In genomic region chr20:5126512-5127203, GRCh38 we compare ENCODE assay signal across 1 cellular context.
TF ChIP-seq lines count a peak whose summit lies in the region.

Gene CDS2 (plus strand): TSS chr20:5127008. CDS start chr20:5127093, 85 bp downstream.

TF ChIP-seq in K562, 482 proteins besides CTCF, POLR2A, EP300 and RAD21 (continued from another document and continues in another):
- TF ChIP-seq AFF4 (CRISPR knock-in tag; IDR thresholded peaks at IDR 0.05) = peak; percentile 62
- no peak for TF ChIP-seq ZNF740 (CRISPR knock-in tag; IDR thresholded peaks at IDR 0.05)
- TF ChIP-seq ZNF740 (tag; IDR thresholded peaks at IDR 0.05) = no peak
- 0 out of 2 replicates have a peak, but pooled peaks have one; percentile 55 for TF ChIP-seq MBD2 (IDR thresholded peaks at IDR 0.05; ENCODE audit: borderline replicate concordance, low read depth)
- peak; percentile 10 for TF ChIP-seq BHLHE40 (IDR thresholded peaks at IDR 0.05; ENCODE audit: low read length)
- TF ChIP-seq UBTF (IDR thresholded peaks at IDR 0.05; ENCODE audit: borderline replicate concordance in 1 of 2, low read depth in 2 of 2, low read length in 2 of 2) = peak in 1 of 2 experiments; percentile 38; a peak in 1 of 4 replicates
- peak in 2 of 3 experiments; percentile 44 to 54 for TF ChIP-seq YY1 (IDR thresholded peaks at IDR 0.05; ENCODE audit: borderline replicate concordance in 1 of 3, control insufficient read depth in 1 of 3, extremely low read depth in 1 of 3, insufficient read depth in 3 of 3, insufficient read length in 1 of 3, insufficient replicate concordance in 2 of 3, low read depth in 1 of 3, low read length in 2 of 3)
- no peak for TF ChIP-seq ZBED1 (IDR thresholded peaks at IDR 0.05)
- TF ChIP-seq SAP30 (IDR thresholded peaks at IDR 0.05; ENCODE audit: borderline replicate concordance, insufficient read depth, low read depth, low read length, poor library complexity, severe bottlenecking) = peak; percentile 83
- TF ChIP-seq KAT7 (CRISPR knock-in tag; IDR thresholded peaks at IDR 0.05; ENCODE audit: borderline replicate concordance) = 0 out of 2 replicates have a peak, but pooled peaks have one; percentile 26
- TF ChIP-seq TARDBP (IDR thresholded peaks at IDR 0.05) = no peak
- 0 out of 4 replicates have a peak, but pooled peaks of 1 of the 2 experiments have one; percentile 24 for TF ChIP-seq TEAD1 (CRISPR knock-in tag; IDR thresholded peaks at IDR 0.05)
- no peak for TF ChIP-seq ZNF197 (CRISPR knock-in tag; IDR thresholded peaks at IDR 0.05; ENCODE audit: low read depth)
- TF ChIP-seq GATA2 (CRISPR knock-in tag; IDR thresholded peaks at IDR 0.05) = 0 out of 2 replicates have a peak, but pooled peaks have one; percentile 51
- TF ChIP-seq NCOA2 (IDR thresholded peaks at IDR 0.05; ENCODE audit: partially characterized antibody in 2 of 2) = no peak
- TF ChIP-seq SRF (CRISPR knock-in tag; IDR thresholded peaks at IDR 0.05) = peak in 1 of 2 experiments; percentile 65; a peak in 1 of 4 replicates
- no peak for TF ChIP-seq HEY1 (CRISPR knock-in tag; IDR thresholded peaks at IDR 0.05; ENCODE audit: borderline replicate concordance)
- peak; percentile 21; the same call in 1 of the 2 replicates for TF ChIP-seq TCF7 (IDR thresholded peaks at IDR 0.05; ENCODE audit: borderline replicate concordance)
- peak; percentile 72; the same call in 1 of the 2 replicates for TF ChIP-seq ATF7 (IDR thresholded peaks at IDR 0.05)
- no peak for TF ChIP-seq CEBPZ (IDR thresholded peaks at IDR 0.05; ENCODE audit: borderline replicate concordance, low read depth, low read length)
- TF ChIP-seq SIX5 (IDR thresholded peaks at IDR 0.05; ENCODE audit: borderline replicate concordance in 1 of 2, insufficient read depth in 1 of 2, low read depth in 1 of 2, low read length in 2 of 2) = 0 out of 4 replicates have a peak, but pooled peaks of 1 of the 2 experiments have one; percentile 2
- TF ChIP-seq SAFB (IDR thresholded peaks at IDR 0.05; ENCODE audit: borderline replicate concordance, low read depth, low read length) = peak; percentile 93
- TF ChIP-seq KAT8 (IDR thresholded peaks at IDR 0.05; ENCODE audit: low read depth) = no peak
- peak; percentile 88 for TF ChIP-seq NR2C1 (IDR thresholded peaks at IDR 0.05)
- TF ChIP-seq NR2C1 (tag; IDR thresholded peaks at IDR 0.05) = peak; percentile 87
- no peak for TF ChIP-seq PHB2 (IDR thresholded peaks at IDR 0.05; ENCODE audit: low read depth)
- TF ChIP-seq PCBP2 (IDR thresholded peaks at IDR 0.05; ENCODE audit: low read depth, low read length, poor library complexity, severe bottlenecking) = no peak
- TF ChIP-seq VEZF1 (CRISPR knock-in tag; IDR thresholded peaks at IDR 0.05) = peak; percentile 55
- no peak for TF ChIP-seq HDAC3 (IDR thresholded peaks at IDR 0.05; ENCODE audit: borderline replicate concordance, partially characterized antibody)
- TF ChIP-seq MCM7 (IDR thresholded peaks at IDR 0.05) = no peak
- 0 out of 4 replicates have a peak, but pooled peaks of 1 of the 2 experiments have one; percentile 33 for TF ChIP-seq RCOR1 (IDR thresholded peaks at IDR 0.05; ENCODE audit: borderline replicate concordance in 1 of 2, low read depth in 2 of 2, low read length in 2 of 2)
- no peak for TF ChIP-seq ARID2 (IDR thresholded peaks at IDR 0.05)
- no peak for TF ChIP-seq CREB3L1 (IDR thresholded peaks at IDR 0.05; ENCODE audit: borderline replicate concordance, low read depth)
- TF ChIP-seq KDM5B (IDR thresholded peaks at IDR 0.05; ENCODE audit: insufficient replicate concordance, low read depth, low read length) = peak; percentile 72
- TF ChIP-seq DEAF1 (CRISPR knock-in tag; IDR thresholded peaks at IDR 0.05) = peak; percentile 31; the same call in 1 of the 2 replicates
- no peak for TF ChIP-seq ZNF584 (CRISPR knock-in tag; IDR thresholded peaks at IDR 0.05; ENCODE audit: low read depth)
- TF ChIP-seq C11orf30 (IDR thresholded peaks at IDR 0.05; ENCODE audit: low read depth) = peak; percentile 55
- no peak for TF ChIP-seq MAFK (IDR thresholded peaks at IDR 0.05; ENCODE audit: low read length)
- TF ChIP-seq TFAM (CRISPR knock-in tag; conservative IDR thresholded peaks at IDR 0.05) = no peak
- peak; percentile 49 for TF ChIP-seq MEIS2 (IDR thresholded peaks at IDR 0.05; ENCODE audit: partially characterized antibody)
- no peak for TF ChIP-seq SIRT6 (IDR thresholded peaks at IDR 0.05; ENCODE audit: low read depth, low read length)
